Comparison of ENCODE assay signal across 24 cellular contexts in the genomic region with DNA sequence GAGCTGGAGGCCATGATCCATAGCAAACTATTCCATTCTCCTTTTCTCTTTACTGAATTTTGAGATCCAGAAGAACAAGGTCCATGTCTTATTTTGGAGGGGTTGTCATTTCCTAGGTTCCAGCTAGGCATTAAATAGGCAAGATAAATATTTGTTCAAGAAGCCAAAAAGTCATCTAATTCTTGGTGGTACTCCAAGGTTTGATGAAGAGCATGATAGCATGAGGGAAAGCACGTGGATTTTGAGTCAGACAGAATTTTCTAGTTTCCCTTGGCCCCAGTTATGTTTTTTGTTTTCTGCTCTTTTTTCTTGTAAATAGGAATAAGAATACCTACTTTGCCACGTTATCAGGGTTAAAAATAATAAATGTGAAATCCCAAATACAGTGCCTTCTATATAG.
"Had no signal": no experiment of that assay in that cellular context is flagged by ENCODE, and none has a peak within 500 bp of the region (broad histone marks: within the 10 kb centered on the region; RNA-seq: fewer than 3 reads in every experiment).

No MANE protein-coding gene starts in this region.

- H3K4me1 ChIP-seq: psoas muscle, upper lobe of left lung, vagina had no signal

- DNase-seq: effector memory CD4-positive, alpha-beta T cell; foreskin fibroblast; immature natural killer cell; kidney; left cardiac atrium; left ventricle myocardium inferior; mesendoderm; naive B cell; psoas muscle; retina; right lobe of liver; spleen; stimulated activated CD4-positive, alpha-beta T cell treated with anti-CD3 and anti-CD28 coated beads, Interleukin-15, amount 100 ng/mL, for 24 hours; stimulated activated CD4-positive, alpha-beta T cell treated with anti-CD3 and anti-CD28 coated beads, Interleukin-1b, Interleukin-23, amount 100 ng/mL, for 48 hours; stimulated activated CD4-positive, alpha-beta T cell treated with anti-CD3 and anti-CD28 coated beads, Interleukin-4, amount 100 ng/mL, for 24 hours; tibial artery; upper lobe of left lung had no signal

- H3K36me3 ChIP-seq: esophagus muscularis mucosa, left ventricle myocardium inferior, right lobe of liver, spleen, tibial artery, upper lobe of left lung, vagina had no signal

- ATAC-seq: left cardiac atrium; psoas muscle; stimulated activated memory B cell treated with anti-CD40 and anti-IgM and Interleukin-4, amounts not matched to agents 10 μg/mL and 1 μg/mL and 100 μg/mL, for 72 hours had no signal

- H3K9me3 Mint-ChIP-seq: immature natural killer cell; stimulated activated naive CD8-positive, alpha-beta T cell treated with anti-CD3 and anti-CD28 coated beads, Interleukin-15, Interleukin-2, amounts not matched to agents 100 ng/mL and 50 ng/mL, for 24 hours had no signal

- H3K27ac ChIP-seq: epithelial cell of prostate, esophagus muscularis mucosa, left ventricle myocardium inferior, psoas muscle, right lobe of liver, spleen, upper lobe of left lung, vagina had no signal

- H3K27me3 ChIP-seq: esophagus muscularis mucosa, right lobe of liver, spleen, tibial artery, upper lobe of left lung, vagina had no signal

- H3K27ac Mint-ChIP-seq: immature natural killer cell; stimulated activated memory B cell treated with anti-CD40 and anti-IgM and Interleukin-4, amounts not matched to agents 10 μg/mL and 1 μg/mL and 100 μg/mL, for 72 hours; stimulated activated naive CD8-positive, alpha-beta T cell treated with anti-CD3 and anti-CD28 coated beads, Interleukin-15, Interleukin-2, amounts not matched to agents 100 ng/mL and 50 ng/mL, for 24 hours had no signal

- H3K4me3 Mint-ChIP-seq: immature natural killer cell; naive B cell; nephron; stimulated activated memory B cell treated with anti-CD40 and anti-IgM and Interleukin-4, amounts not matched to agents 10 μg/mL and 1 μg/mL and 100 μg/mL, for 72 hours; stimulated activated naive CD8-positive, alpha-beta T cell treated with anti-CD3 and anti-CD28 coated beads, Interleukin-15, Interleukin-2, amounts not matched to agents 100 ng/mL and 50 ng/mL, for 24 hours had no signal

- H3K4me3 ChIP-seq: left ventricle myocardium inferior, lung, psoas muscle, right lobe of liver, spleen, tibial artery, upper lobe of left lung, vagina had no signal

- H3K4me1 Mint-ChIP-seq: nephron; stimulated activated memory B cell treated with anti-CD40 and anti-IgM and Interleukin-4, amounts not matched to agents 10 μg/mL and 1 μg/mL and 100 μg/mL, for 72 hours had no signal

- H3K27me3 Mint-ChIP-seq: stimulated activated naive CD8-positive, alpha-beta T cell treated with anti-CD3 and anti-CD28 coated beads, Interleukin-15, Interleukin-2, amounts not matched to agents 100 ng/mL and 50 ng/mL, for 24 hours had no signal

- H3K36me3 Mint-ChIP-seq: naive B cell; stimulated activated memory B cell treated with anti-CD40 and anti-IgM and Interleukin-4, amounts not matched to agents 10 μg/mL and 1 μg/mL and 100 μg/mL, for 72 hours had no signal

- H3K9me3 ChIP-seq: esophagus muscularis mucosa, left ventricle myocardium inferior, psoas muscle, right lobe of liver, spleen, tibial artery, upper lobe of left lung, vagina had no signal
